13 cellular contexts compared by ENCODE assay signal in genomic region chrX:119618439-119618838, GRCh38. TPM values are rescaled to one million over a fixed set of nuclear protein-coding genes. Genes with fewer than 3 reads are reported as not detected.
A peak's percentile ranks its signal among the peaks of the same experiment; 100 is the strongest.
DNase-seq lines count a peak whose midpoint lies in the region; ATAC-seq and TF ChIP-seq lines count a peak whose summit lies in the region.
"Had no signal": no experiment of that assay in that cellular context is flagged by ENCODE, and none has a peak within 500 bp of the region (broad histone marks: within the 10 kb centered on the region; RNA-seq: fewer than 3 reads in every experiment).

No MANE protein-coding gene starts in this region.

- DNase-seq in activated CD8-positive, alpha-beta T cell treated with anti-CD3 and anti-CD28 coated beads for 36 hours = no peak
- DNase-seq in activated CD8-positive, alpha-beta T cell treated with anti-CD3 and anti-CD28 coated beads, Interleukin-2, amount 10 ng/mL, durations not matched to agents 7 days and 5 days = no peak
- DNase-seq in activated B cell treated with CpG ODN at 0.5 μM for 24 hours (peak; percentile 29), pons (ENCODE audit: low spot score) (peak; percentile 43), NCI-H2029 (lab: John Stamatoyannopoulos, UW) (no peak), T-helper 2 cell (no peak), foreskin melanocyte (no peak)
- DNase-seq: dermis blood vessel endothelial cell, NCI-H1092, PC-9 had no signal

- H3K27me3 Mint-ChIP-seq in activated CD8-positive, alpha-beta T cell treated with anti-CD3 and anti-CD28 coated beads for 36 hours = no peaks in the 10 kb centered on the region
- H3K27me3 Mint-ChIP-seq in activated CD8-positive, alpha-beta T cell treated with anti-CD3 and anti-CD28 coated beads, Interleukin-2, amount 10 ng/mL, durations not matched to agents 7 days and 5 days (ENCODE audit: low read depth) = no peaks in the 10 kb centered on the region
- no peaks in the 10 kb centered on the region for H3K27me3 Mint-ChIP-seq in activated B cell treated with CpG ODN at 0.5 μM for 24 hours

- no peaks in the 10 kb centered on the region for H3K9me3 Mint-ChIP-seq in activated CD8-positive, alpha-beta T cell treated with anti-CD3 and anti-CD28 coated beads for 36 hours
- H3K9me3 Mint-ChIP-seq in activated CD8-positive, alpha-beta T cell treated with anti-CD3 and anti-CD28 coated beads, Interleukin-2, amount 10 ng/mL, durations not matched to agents 7 days and 5 days (ENCODE audit: insufficient read depth) = no peaks in the 10 kb centered on the region
- no peaks in the 10 kb centered on the region for H3K9me3 Mint-ChIP-seq in activated B cell treated with CpG ODN at 0.5 μM for 24 hours

- peak overlapping the region; percentile 25 for H3K27ac Mint-ChIP-seq in activated CD8-positive, alpha-beta T cell treated with anti-CD3 and anti-CD28 coated beads for 36 hours
- no peak overlapping the region for H3K27ac Mint-ChIP-seq in activated CD8-positive, alpha-beta T cell treated with anti-CD3 and anti-CD28 coated beads, Interleukin-2, amount 10 ng/mL, durations not matched to agents 7 days and 5 days
- H3K27ac Mint-ChIP-seq in activated B cell treated with CpG ODN at 0.5 μM for 24 hours = peak overlapping the region; percentile 90

- intact Hi-C loops in activated CD8-positive, alpha-beta T cell treated with anti-CD3 and anti-CD28 coated beads for 36 hours (cut with micrococcal nuclease) = no loop called here
- intact Hi-C loops in activated B cell treated with CpG ODN at 0.5 μM for 24 hours (cut with micrococcal nuclease) = loop anchor here (1.0 to 2.0 kb wide), 4 partner anchors 12 to 160 kb away; partner anchors contain the start of gene NKRF

- peaks cover 6% of the 10 kb centered on the region for H3K36me3 Mint-ChIP-seq in activated CD8-positive, alpha-beta T cell treated with anti-CD3 and anti-CD28 coated beads for 36 hours (ENCODE audit: low read depth)
- H3K36me3 Mint-ChIP-seq in activated CD8-positive, alpha-beta T cell treated with anti-CD3 and anti-CD28 coated beads, Interleukin-2, amount 10 ng/mL, durations not matched to agents 7 days and 5 days (ENCODE audit: low read depth) = peaks cover 32% of the 10 kb centered on the region
- peaks cover 14% of the 10 kb centered on the region for H3K36me3 Mint-ChIP-seq in activated B cell treated with CpG ODN at 0.5 μM for 24 hours (ENCODE audit: low read depth)

- TF ChIP-seq CTCF in activated CD8-positive, alpha-beta T cell treated with anti-CD3 and anti-CD28 coated beads for 36 hours (IDR thresholded peaks at IDR 0.05) = no peak
- no peak for TF ChIP-seq CTCF in activated B cell treated with CpG ODN at 0.5 μM for 24 hours (IDR thresholded peaks at IDR 0.05)

- CTCF ChIA-PET in activated CD8-positive, alpha-beta T cell treated with anti-CD3 and anti-CD28 coated beads for 36 hours (lab: Charles Lee) = interaction anchor here (1.5 to 1.7 kb wide), 2 partner anchors 9 to 12 kb away, joined by 5 to 11 read pairs; partner anchors contain the start of gene NKRF
- CTCF ChIA-PET in activated CD8-positive, alpha-beta T cell treated with anti-CD3 and anti-CD28 coated beads, Interleukin-2, amount 10 ng/mL, durations not matched to agents 7 days and 5 days (lab: Charles Lee) = interaction anchor here (0.7 to 1.1 kb wide), 3 partner anchors 9 to 11 kb away, joined by 3 read pairs; no protein-coding TSS in a partner anchor
- CTCF ChIA-PET in activated B cell treated with CpG ODN at 0.5 μM for 24 hours (lab: Charles Lee) = interaction anchor here (0.6 to 2.5 kb wide), 7 partner anchors 8 to 136 kb away, joined by 3 to 16 read pairs (median 4); no protein-coding TSS in a partner anchor

- ATAC-seq in activated CD8-positive, alpha-beta T cell treated with anti-CD3 and anti-CD28 coated beads for 36 hours = no peak
- ATAC-seq in activated CD8-positive, alpha-beta T cell treated with anti-CD3 and anti-CD28 coated beads, Interleukin-2, amount 10 ng/mL, durations not matched to agents 7 days and 5 days = no peak
- ATAC-seq in HG03175 (IDR thresholded peaks at IDR 0.05; ENCODE audit: unreplicated experiment) (peak; percentile 37), activated B cell treated with CpG ODN at 0.5 μM for 24 hours (ENCODE audit: low read depth) (peak; percentile 55)
- ATAC-seq: A549, gastrocnemius medialis had no signal

- POLR2A ChIA-PET in activated CD8-positive, alpha-beta T cell treated with anti-CD3 and anti-CD28 coated beads for 36 hours (lab: Charles Lee) = interaction anchor here (0.6 to 3.0 kb wide), 2 partner anchors 12 to 28 kb away, joined by 3 to 11 read pairs; partner anchors contain the start of gene NKRF
- POLR2A ChIA-PET in activated CD8-positive, alpha-beta T cell treated with anti-CD3 and anti-CD28 coated beads, Interleukin-2, amount 10 ng/mL, durations not matched to agents 7 days and 5 days (lab: Charles Lee) = no interaction called here
- POLR2A ChIA-PET in activated B cell treated with CpG ODN at 0.5 μM for 24 hours (lab: Charles Lee) = interaction anchor here (0.5 to 5.9 kb wide), 16 partner anchors 12 to 173 kb away, joined by 3 to 56 read pairs (median 4); partner anchors contain the start of genes NKRF, RPL39, SEPTIN6 and SOWAHD

- no peak overlapping the region for H3K4me3 Mint-ChIP-seq in activated CD8-positive, alpha-beta T cell treated with anti-CD3 and anti-CD28 coated beads for 36 hours
- H3K4me3 Mint-ChIP-seq in activated CD8-positive, alpha-beta T cell treated with anti-CD3 and anti-CD28 coated beads, Interleukin-2, amount 10 ng/mL, durations not matched to agents 7 days and 5 days = no peak overlapping the region
- H3K4me3 Mint-ChIP-seq in activated B cell treated with CpG ODN at 0.5 μM for 24 hours = peak overlapping the region; percentile 72

- H3K4me1 Mint-ChIP-seq in activated CD8-positive, alpha-beta T cell treated with anti-CD3 and anti-CD28 coated beads for 36 hours (ENCODE audit: low read depth) = peaks cover 8% of the 10 kb centered on the region
- H3K4me1 Mint-ChIP-seq in activated CD8-positive, alpha-beta T cell treated with anti-CD3 and anti-CD28 coated beads, Interleukin-2, amount 10 ng/mL, durations not matched to agents 7 days and 5 days (ENCODE audit: low read depth) = no peaks in the 10 kb centered on the region
- peaks cover 69% of the 10 kb centered on the region for H3K4me1 Mint-ChIP-seq in activated B cell treated with CpG ODN at 0.5 μM for 24 hours

RNA-seq across cellular contexts. Expression of gene NKRF, which starts 12.2 kb away (rescaled TPM):
- 10 to 100 TPM; 22.3 to 23.5 TPM for total RNA-seq in activated CD8-positive, alpha-beta T cell treated with anti-CD3 and anti-CD28 coated beads for 36 hours
- 10 to 100 TPM; 16.3 to 18.4 TPM for total RNA-seq in activated CD8-positive, alpha-beta T cell treated with anti-CD3 and anti-CD28 coated beads, Interleukin-2, amount 10 ng/mL, durations not matched to agents 7 days and 5 days
- 21.5 and 22.6 TPM in 2 replicates for total RNA-seq in activated B cell treated with CpG ODN at 0.5 μM for 24 hours

RNA-seq across cellular contexts. Expression of gene UBE2A, which starts 44.1 kb away (rescaled TPM):
- total RNA-seq in activated CD8-positive, alpha-beta T cell treated with anti-CD3 and anti-CD28 coated beads for 36 hours = 10 to 100 TPM; 50.9 to 52.4 TPM
- 10 to 100 TPM; 91.8 to 93.9 TPM for total RNA-seq in activated CD8-positive, alpha-beta T cell treated with anti-CD3 and anti-CD28 coated beads, Interleukin-2, amount 10 ng/mL, durations not matched to agents 7 days and 5 days
- total RNA-seq in activated B cell treated with CpG ODN at 0.5 μM for 24 hours = 65.9 and 73.5 TPM in 2 replicates

RNA-seq across cellular contexts. Expression of gene STEEP1, which starts 53.2 kb away (rescaled TPM):
- total RNA-seq in activated CD8-positive, alpha-beta T cell treated with anti-CD3 and anti-CD28 coated beads for 36 hours = 10 to 100 TPM; 18.2 to 19.2 TPM
- 10 to 100 TPM; 20.2 to 20.5 TPM for total RNA-seq in activated CD8-positive, alpha-beta T cell treated with anti-CD3 and anti-CD28 coated beads, Interleukin-2, amount 10 ng/mL, durations not matched to agents 7 days and 5 days
- total RNA-seq in activated B cell treated with CpG ODN at 0.5 μM for 24 hours = 27.5 and 32.0 TPM in 2 replicates

Comparison
In these comparisons a context has a peak if more than half of its experiments do, and no peak if none do; other contexts are left out.
1. ATAC-seq: peak in HG03175 (single experiment) and activated B cell treated with CpG ODN at 0.5 μM for 24 hours (single experiment); none in activated CD8-positive, alpha-beta T cell treated with anti-CD3 and anti-CD28 coated beads for 36 hours (single experiment) and activated CD8-positive, alpha-beta T cell treated with anti-CD3 and anti-CD28 coated beads, Interleukin-2, amount 10 ng/mL, durations not matched to agents 7 days and 5 days (single experiment).
2. DNase-seq: peak in activated B cell treated with CpG ODN at 0.5 μM for 24 hours (single experiment) and pons (single experiment); none in activated CD8-positive, alpha-beta T cell treated with anti-CD3 and anti-CD28 coated beads for 36 hours (single experiment), activated CD8-positive, alpha-beta T cell treated with anti-CD3 and anti-CD28 coated beads, Interleukin-2, amount 10 ng/mL, durations not matched to agents 7 days and 5 days (single experiment), NCI-H2029 (single experiment), T-helper 2 cell (0 of 5) and foreskin melanocyte (single experiment).